In the genomic region with DNA sequence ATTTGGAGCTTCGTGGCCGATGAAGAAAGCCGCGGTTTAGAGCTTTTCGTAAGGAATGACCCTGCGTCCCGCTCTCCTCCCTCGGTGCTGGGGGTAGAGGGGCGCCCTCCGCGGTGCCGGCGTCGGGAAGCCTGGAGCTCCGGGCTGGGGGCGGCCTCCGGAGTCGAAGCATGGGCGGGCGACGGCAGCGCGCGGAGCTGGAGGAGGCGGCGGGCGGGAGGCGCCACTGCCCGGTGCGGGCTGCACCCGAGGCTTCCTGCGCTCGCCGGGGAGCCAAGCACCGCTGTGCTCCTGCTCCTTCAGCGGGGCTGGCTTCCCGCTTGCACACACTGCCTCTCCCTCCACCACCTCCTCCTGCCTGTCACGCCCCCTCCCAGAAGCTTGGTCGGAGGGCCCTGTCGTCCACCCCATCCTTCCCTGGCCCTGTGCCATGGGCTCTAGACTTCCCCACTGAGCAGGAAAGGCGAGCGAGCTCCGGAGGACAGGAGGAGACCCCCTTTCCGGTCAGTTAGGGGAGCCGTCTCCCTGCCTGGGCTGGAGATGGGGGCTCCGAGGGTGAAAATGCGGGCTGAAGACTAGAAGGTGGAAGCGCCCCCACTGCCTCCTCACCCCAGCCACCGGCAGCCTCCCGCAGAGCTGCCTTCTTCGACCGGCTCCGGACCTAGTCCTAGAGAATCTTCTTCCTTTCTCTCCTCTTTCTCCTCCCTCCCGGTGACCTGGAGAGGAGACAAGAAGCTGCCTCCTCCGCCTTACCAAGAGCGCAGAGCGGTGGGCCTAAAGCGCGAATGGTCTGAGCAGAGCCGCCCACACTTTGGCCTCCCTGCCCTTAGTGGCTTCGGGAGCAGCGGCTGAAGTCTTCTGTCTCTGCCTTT, we compare ENCODE assay signal across 8 cellular contexts. TPM values are rescaled to one million over a fixed set of nuclear protein-coding genes. Genes with fewer than 3 reads are reported as not detected.
DNase-seq lines count a peak whose midpoint lies in the region; ATAC-seq, FAIRE-seq and TF ChIP-seq lines count a peak whose summit lies in the region.

No MANE protein-coding gene starts in this region.

- BruUV-seq in mammary epithelial cell (replicated peaks; lab: Mats Ljungman, UMichigan), result no TSS peak

- TF ChIP-seq POLR2A in vagina (IDR thresholded peaks at IDR 0.05), result no peak
- no peak for TF ChIP-seq POLR2A in GM12892 (IDR thresholded peaks at IDR 0.05; ENCODE audit: low read depth, low read length)

- in situ Hi-C loops in mammary epithelial cell (cut with MboI; ENCODE audit: low sequenced_read_pairs in 2 of 2), result no loop called here

- dilution Hi-C loops in mammary epithelial cell (cut with HindIII; ENCODE audit: low sequenced_read_pairs), result no loop called here

- peak overlapping the region; percentile 51 for H3K9ac ChIP-seq in mammary epithelial cell (ENCODE audit: insufficient read depth, low read length)

- CTCF ChIA-PET in mammary epithelial cell (lab: Charles Lee; ENCODE audit: low non-redundant PET), result interaction anchor here (0.6 kb wide), 1 partner anchor 402 kb away, joined by 9 read pairs; no protein-coding TSS in a partner anchor

- WGBS in mammary epithelial cell (ENCODE audit: low coverage, missing lambda C conversion rate), result 29% methylated on average over 21 of the region's 62 CpGs

- no peaks in the 10 kb centered on the region for H4K20me1 ChIP-seq in mammary epithelial cell (ENCODE audit: insufficient read depth, low read length)

- H2AFZ ChIP-seq in mammary epithelial cell (ENCODE audit: low read depth, low read length), result peak overlapping the region; percentile 78

- H3K27ac ChIP-seq in right atrium auricular region, result no peak overlapping the region
- peak overlapping the region; percentile 41 for H3K27ac ChIP-seq in mammary epithelial cell (ENCODE audit: insufficient read depth, low read depth, low read length)
- no peak overlapping the region for H3K27ac ChIP-seq in vagina

- ATAC-seq in Right ventricle myocardium superior (ENCODE audit: poor library complexity), result peak; percentile 60
- no peak for ATAC-seq in GM21447 (IDR thresholded peaks at IDR 0.05; ENCODE audit: unreplicated experiment)
- no peak for ATAC-seq in HG03175 (IDR thresholded peaks at IDR 0.05; ENCODE audit: unreplicated experiment)

- peaks cover 51% of the 10 kb centered on the region for H3K79me2 ChIP-seq in mammary epithelial cell (ENCODE audit: insufficient read depth, low read length)

- H3K4me3 ChIP-seq in right atrium auricular region (peak overlapping the region in 1 of 2 donors; percentile 48), mammary epithelial cell (replicated peaks in 1 of 3; ENCODE audit: insufficient read depth in 1 of 3, low read depth in 2 of 3, low read length in 3 of 3) (peak overlapping the region; percentile 57 to 84 (median 71)), kidney epithelial cell (ENCODE audit: low read depth, low read length) (peak overlapping the region; percentile 58), vagina (peak overlapping the region; percentile 32 to 52)

- intact Hi-C loops in Right ventricle myocardium superior (cut with DNase I), result no loop called here
- intact Hi-C loops in mammary epithelial cell (cut with micrococcal nuclease), result loop anchor here (2.0 to 10.0 kb wide), 6 partner anchors 67 to 1309 kb away; a partner anchor contains a TSS
- intact Hi-C loops in vagina (cut with DNase I), result no loop called here

- H3K36me3 ChIP-seq in right atrium auricular region, result no peaks in the 10 kb centered on the region
- peaks cover 8% of the 10 kb centered on the region for H3K36me3 ChIP-seq in mammary epithelial cell (ENCODE audit: insufficient read depth, low read length)
- H3K36me3 ChIP-seq in kidney epithelial cell (ENCODE audit: control insufficient read depth, insufficient read depth, low read length), result no peaks in the 10 kb centered on the region
- no peaks in the 10 kb centered on the region for H3K36me3 ChIP-seq in vagina

- no peak for FAIRE-seq in GM12892 (lab: Jason Lieb, UNC)

- no peak for TF ChIP-seq CTCF in right atrium auricular region (IDR thresholded peaks at IDR 0.05)
- no peak for TF ChIP-seq CTCF in mammary epithelial cell (conservative IDR thresholded peaks at IDR 0.05 in 1 of 2, IDR thresholded peaks at IDR 0.05 in 1 of 2; ENCODE audit: extremely low read depth in 1 of 2, insufficient read depth in 1 of 2, low read depth in 1 of 2, low read length in 2 of 2)
- no peak for TF ChIP-seq CTCF in kidney epithelial cell (IDR thresholded peaks at IDR 0.05; ENCODE audit: insufficient read depth, low read length, poor library complexity, severe bottlenecking)
- TF ChIP-seq CTCF in vagina (IDR thresholded peaks at IDR 0.05), result no peak

- H3K4me1 ChIP-seq in right atrium auricular region, result peaks cover 0 to 22% of the 10 kb centered on the region in 2 donors
- H3K4me1 ChIP-seq in mammary epithelial cell (ENCODE audit: insufficient read depth, low read length), result peaks cover 29% of the 10 kb centered on the region
- H3K4me1 ChIP-seq in vagina, result peaks cover 7% of the 10 kb centered on the region

- DNase-seq in Right ventricle myocardium superior (no peak), right atrium auricular region (ENCODE audit: low spot score) (no peak), mammary epithelial cell (peak; percentile 23), kidney epithelial cell (ENCODE audit: low read depth) (no peak), vagina (ENCODE audit: extremely low spot score in 2 of 2) (no peak), GM12892 (ENCODE audit: insufficient read length) (no peak)

- H3K4me2 ChIP-seq in mammary epithelial cell (ENCODE audit: insufficient read depth, low read depth, low read length), result peak overlapping the region; percentile 92

- H3K9me3 ChIP-seq in right atrium auricular region (no peaks in the 10 kb centered on the region), mammary epithelial cell (replicated peaks; ENCODE audit: insufficient read depth, low read length) (no peaks in the 10 kb centered on the region), vagina (no peaks in the 10 kb centered on the region)

- H3K27me3 ChIP-seq in right atrium auricular region, result peaks cover 0 to 21% of the 10 kb centered on the region in 2 donors
- H3K27me3 ChIP-seq in mammary epithelial cell (ENCODE audit: insufficient read depth, low read length), result no peaks in the 10 kb centered on the region
- peaks cover 5% of the 10 kb centered on the region for H3K27me3 ChIP-seq in kidney epithelial cell (ENCODE audit: control insufficient read depth, insufficient read depth, low read length)
- H3K27me3 ChIP-seq in vagina, result peaks cover 28% of the 10 kb centered on the region

RNA-seq across cellular contexts. Expression of a gene that starts 1.8 kb away (rescaled TPM):
- total RNA-seq in Right ventricle myocardium superior (0.05 TPM), right atrium auricular region (under 1 TPM; 0.07 to 0.94 TPM), mammary epithelial cell (10 to 100 TPM; 11.7 to 25.8 TPM), kidney epithelial cell (39.7 and 50.9 TPM in 2 replicates), vagina (0.25 TPM)
- 11.5 TPM for polyA plus RNA-seq in mammary epithelial cell
- 10.5 TPM for polyA minus RNA-seq in mammary epithelial cell
- polyA plus RNA-seq in GM12892 (2012; ENCODE audit: missing spikeins), result not detected

Comparison
In these comparisons a context has a peak if more than half of its experiments do, and no peak if none do; other contexts are left out.
1. RNA of a gene that starts 1.8 kb away (total RNA-seq): 39.7 to 50.9 TPM in kidney epithelial cell and 11.7 to 25.8 TPM in mammary epithelial cell; 0.07 to 0.94 TPM in right atrium auricular region, 0.25 TPM in vagina (single experiment) and 0.05 TPM in Right ventricle myocardium superior (single experiment); every median in the first group is over 4 times any median in the second.